2 cellular contexts compared by ENCODE assay signal in the genomic region with DNA sequence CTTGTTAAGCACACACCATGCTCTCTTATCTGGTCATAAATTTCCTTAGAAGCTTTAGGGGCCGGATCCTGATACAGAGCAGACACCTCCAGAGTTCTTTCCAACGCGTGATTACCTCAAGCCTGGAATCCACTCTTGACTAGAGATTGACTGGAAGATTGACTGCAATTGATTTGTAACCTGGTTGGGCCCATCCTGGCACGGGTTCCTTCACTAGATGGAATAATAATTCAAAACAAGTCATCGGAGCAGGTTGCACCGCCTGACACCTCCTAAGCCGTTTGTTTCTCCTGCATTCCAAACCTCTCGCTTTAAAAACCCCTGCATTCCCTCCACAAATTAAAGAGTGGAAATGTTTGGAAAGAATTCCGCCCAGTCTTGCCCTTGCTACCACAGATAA.
TF ChIP-seq lines count a peak whose summit lies in the region.

No MANE protein-coding gene starts in this region.

TF ChIP-seq in H1, 55 proteins besides CTCF, POLR2A, EP300 and RAD21 (continued from another document):
- TF ChIP-seq GTF2F1 (IDR thresholded peaks at IDR 0.05; ENCODE audit: borderline replicate concordance, low read depth, low read length) (no peak), USF2 (IDR thresholded peaks at IDR 0.05; ENCODE audit: low read length) (no peak), SP1 (IDR thresholded peaks at IDR 0.05; ENCODE audit: low read depth, low read length) (no peak), MAX (IDR thresholded peaks at IDR 0.05) (no peak), POU5F1 (IDR thresholded peaks at IDR 0.05; ENCODE audit: low read depth, low read length) (no peak), TEAD4 (IDR thresholded peaks at IDR 0.05; ENCODE audit: low read depth, low read length) (no peak), BRCA1 (IDR thresholded peaks at IDR 0.05; ENCODE audit: low read depth, low read length) (no peak), KDM4A (IDR thresholded peaks at IDR 0.05; ENCODE audit: low read depth, low read length, severe bottlenecking) (no peak)

TF ChIP-seq in neural cell, 6 proteins besides CTCF, POLR2A, EP300 and RAD21 (continued from another document):
- TF ChIP-seq, protein P1, sequence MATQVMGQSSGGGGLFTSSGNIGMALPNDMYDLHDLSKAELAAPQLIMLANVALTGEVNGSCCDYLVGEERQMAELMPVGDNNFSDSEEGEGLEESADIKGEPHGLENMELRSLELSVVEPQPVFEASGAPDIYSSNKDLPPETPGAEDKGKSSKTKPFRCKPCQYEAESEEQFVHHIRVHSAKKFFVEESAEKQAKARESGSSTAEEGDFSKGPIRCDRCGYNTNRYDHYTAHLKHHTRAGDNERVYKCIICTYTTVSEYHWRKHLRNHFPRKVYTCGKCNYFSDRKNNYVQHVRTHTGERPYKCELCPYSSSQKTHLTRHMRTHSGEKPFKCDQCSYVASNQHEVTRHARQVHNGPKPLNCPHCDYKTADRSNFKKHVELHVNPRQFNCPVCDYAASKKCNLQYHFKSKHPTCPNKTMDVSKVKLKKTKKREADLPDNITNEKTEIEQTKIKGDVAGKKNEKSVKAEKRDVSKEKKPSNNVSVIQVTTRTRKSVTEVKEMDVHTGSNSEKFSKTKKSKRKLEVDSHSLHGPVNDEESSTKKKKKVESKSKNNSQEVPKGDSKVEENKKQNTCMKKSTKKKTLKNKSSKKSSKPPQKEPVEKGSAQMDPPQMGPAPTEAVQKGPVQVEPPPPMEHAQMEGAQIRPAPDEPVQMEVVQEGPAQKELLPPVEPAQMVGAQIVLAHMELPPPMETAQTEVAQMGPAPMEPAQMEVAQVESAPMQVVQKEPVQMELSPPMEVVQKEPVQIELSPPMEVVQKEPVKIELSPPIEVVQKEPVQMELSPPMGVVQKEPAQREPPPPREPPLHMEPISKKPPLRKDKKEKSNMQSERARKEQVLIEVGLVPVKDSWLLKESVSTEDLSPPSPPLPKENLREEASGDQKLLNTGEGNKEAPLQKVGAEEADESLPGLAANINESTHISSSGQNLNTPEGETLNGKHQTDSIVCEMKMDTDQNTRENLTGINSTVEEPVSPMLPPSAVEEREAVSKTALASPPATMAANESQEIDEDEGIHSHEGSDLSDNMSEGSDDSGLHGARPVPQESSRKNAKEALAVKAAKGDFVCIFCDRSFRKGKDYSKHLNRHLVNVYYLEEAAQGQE (IDR thresholded peaks at IDR 0.05; ENCODE audit: borderline replicate concordance), result no peak
